In genomic region chr14:74660167-74660566, GRCh38 we compare ENCODE assay signal across 26 cellular contexts. TPM values are rescaled to one million over a fixed set of nuclear protein-coding genes. Genes with fewer than 3 reads are reported as not detected.
DNase-seq lines count a peak whose midpoint lies in the region; ATAC-seq, FAIRE-seq and TF ChIP-seq lines count a peak whose summit lies in the region.
"Had no signal": no experiment of that assay in that cellular context is flagged by ENCODE, and none has a peak within 500 bp of the region (broad histone marks: within the 10 kb centered on the region; RNA-seq: fewer than 3 reads in every experiment).

No MANE protein-coding gene starts in this region.

- H3K4me2 ChIP-seq in astrocyte (ENCODE audit: low read length) (peak overlapping the region; percentile 58), Karpas-422 (ENCODE audit: low read depth, low read length, poor library complexity, severe bottlenecking) (no peak overlapping the region)
- H3K4me2 ChIP-seq: neural progenitor cell had no signal

- peak; percentile 24 for DNase-seq in Caki2 (ENCODE audit: low read depth)
- DNase-seq in HTR-8/SVneo (ENCODE audit: insufficient read length, low spot score), result no peak
- no peak for DNase-seq in astrocyte (ENCODE audit: low read depth)
- no peak for DNase-seq in left lung
- no peak for DNase-seq in foreskin fibroblast
- DNase-seq in Karpas-422, result no peak
- no peak for DNase-seq in H4 (ENCODE audit: low spot score)
- DNase-seq: ACHN; activated CD4-positive, alpha-beta T cell treated with anti-CD3 and anti-CD28 coated beads for 48 hours; activated gamma-delta T cell treated with Interleukin-2 at 50 U/mL for 16 hours; activated T-cell treated with anti-CD3 and anti-CD28 coated beads, Interleukin-2, amount 50 U/mL, for 24 hours; DMS153; GF-D8; kidney glomerular epithelial cell; mesendoderm; NCI-H2029; NCI-H82; right lobe of liver; stimulated activated CD4-positive, alpha-beta T cell treated with anti-CD3 and anti-CD28 coated beads, Interleukin-4, amount 100 ng/mL, for 24 hours had no signal

- H3K79me2 ChIP-seq in astrocyte (ENCODE audit: insufficient read depth, low read length) (no peaks in the 10 kb centered on the region), Karpas-422 (ENCODE audit: low read length) (no peaks in the 10 kb centered on the region)

- H3K9ac ChIP-seq in astrocyte (ENCODE audit: low read length) (no peak overlapping the region), Karpas-422 (ENCODE audit: low read length) (no peak overlapping the region)
- H3K9ac ChIP-seq: neural progenitor cell had no signal

- H3K36me3 Mint-ChIP-seq in astrocyte (ENCODE audit: low read depth, unreplicated experiment), result peaks cover 34% of the 10 kb centered on the region

- in situ Hi-C loops in Caki2 (cut with HindIII; ENCODE audit: low pct_unique_long_range_greater_than_20kb, low sequenced_read_pairs), result no loop called here

- H3K27me3 Mint-ChIP-seq in astrocyte (ENCODE audit: low read depth, unreplicated experiment), result no peaks in the 10 kb centered on the region
- H3K27me3 Mint-ChIP-seq: activated T-cell treated with anti-CD3 and anti-CD28 coated beads, Interleukin-2, amount 50 U/mL, for 24 hours had no signal

- no peak overlapping the region for H3K4me3 Mint-ChIP-seq in astrocyte (ENCODE audit: unreplicated experiment)
- H3K4me3 Mint-ChIP-seq: activated T-cell treated with anti-CD3 and anti-CD28 coated beads, Interleukin-2, amount 50 U/mL, for 24 hours; neural progenitor cell; stimulated activated effector memory CD8-positive, alpha-beta T cell treated with anti-CD3 and anti-CD28 coated beads, Interleukin-12 subunit alpha, Interleukin-12 subunit beta, amount 100 ng/mL, for 72 hours had no signal

- intact Hi-C loops in left lung (cut with DNase I), result no loop called here

- TF ChIP-seq CTCF in astrocyte (IDR thresholded peaks at IDR 0.05; ENCODE audit: insufficient read depth, low read depth, low read length) (no peak), left lung (IDR thresholded peaks at IDR 0.05) (no peak), foreskin fibroblast (IDR thresholded peaks at IDR 0.05; ENCODE audit: low read depth, low read length) (no peak)

- peak; percentile 67 for FAIRE-seq in HTR-8/SVneo (lab: Jason Lieb, UNC)
- FAIRE-seq in astrocyte (lab: Jason Lieb, UNC), result no peak
- FAIRE-seq: GM18507, HepG2 had no signal

- peaks cover 33% of the 10 kb centered on the region for H3K4me1 Mint-ChIP-seq in astrocyte (ENCODE audit: low read depth, unreplicated experiment)
- H3K4me1 Mint-ChIP-seq: neural progenitor cell had no signal

- no peaks in the 10 kb centered on the region for H3K9me2 ChIP-seq in Karpas-422 (replicated peaks; ENCODE audit: insufficient read depth, low read length)

- H3K27ac ChIP-seq in astrocyte (ENCODE audit: low read depth, low read length) (no peak overlapping the region), left lung (no peak overlapping the region), Karpas-422 (ENCODE audit: low read length) (no peak overlapping the region)
- H3K27ac ChIP-seq: neural progenitor cell, right lobe of liver, VCaP had no signal

- H2AFZ ChIP-seq in astrocyte (ENCODE audit: low read depth, low read length), result no peak overlapping the region
- no peak overlapping the region for H2AFZ ChIP-seq in Karpas-422 (ENCODE audit: low read length)
- H2AFZ ChIP-seq: neural progenitor cell had no signal

- H3K27me3 ChIP-seq in astrocyte (ENCODE audit: insufficient read depth, low read length) (no peaks in the 10 kb centered on the region), left lung (no peaks in the 10 kb centered on the region), Karpas-422 (ENCODE audit: low read length) (no peaks in the 10 kb centered on the region)
- H3K27me3 ChIP-seq: neural progenitor cell, right lobe of liver had no signal

- peaks cover 33% of the 10 kb centered on the region for H3K4me1 ChIP-seq in astrocyte (ENCODE audit: insufficient read depth, low read length)
- H3K4me1 ChIP-seq in left lung, result peaks cover 0 to 7% of the 10 kb centered on the region in 2 donors
- H3K4me1 ChIP-seq in Karpas-422 (ENCODE audit: low read length), result no peaks in the 10 kb centered on the region
- H3K4me1 ChIP-seq: neural progenitor cell had no signal

- H3K4me3 ChIP-seq in astrocyte (ENCODE audit: insufficient read depth, low read depth, low read length), result no peak overlapping the region
- H3K4me3 ChIP-seq in left lung, result no peak overlapping the region
- no peak overlapping the region for H3K4me3 ChIP-seq in foreskin fibroblast (ENCODE audit: low read depth in 1 of 2, low read length in 2 of 2)
- H3K4me3 ChIP-seq in Karpas-422 (ENCODE audit: low read length), result no peak overlapping the region
- H3K4me3 ChIP-seq: neural progenitor cell, right lobe of liver had no signal

- H3K9me3 ChIP-seq in astrocyte (ENCODE audit: insufficient read depth, low read depth, low read length), result no peaks in the 10 kb centered on the region
- no peaks in the 10 kb centered on the region for H3K9me3 ChIP-seq in left lung
- no peaks in the 10 kb centered on the region for H3K9me3 ChIP-seq in Karpas-422 (ENCODE audit: low read length)
- H3K9me3 ChIP-seq: right lobe of liver had no signal

- H3K27ac Mint-ChIP-seq in astrocyte (ENCODE audit: unreplicated experiment), result no peak overlapping the region
- H3K27ac Mint-ChIP-seq: activated T-cell treated with anti-CD3 and anti-CD28 coated beads, Interleukin-2, amount 50 U/mL, for 24 hours; neural progenitor cell; stimulated activated effector memory CD8-positive, alpha-beta T cell treated with anti-CD3 and anti-CD28 coated beads, Interleukin-12 subunit alpha, Interleukin-12 subunit beta, amount 100 ng/mL, for 72 hours had no signal

- H3K36me3 ChIP-seq in astrocyte (ENCODE audit: insufficient read depth, low read length) (peaks cover 30% of the 10 kb centered on the region), left lung (peaks cover 0 to 77% of the 10 kb centered on the region in 2 donors), Karpas-422 (ENCODE audit: insufficient read depth, low read length) (peaks cover 29% of the 10 kb centered on the region; the same call in 1 of the 2 replicates)
- H3K36me3 ChIP-seq: neural progenitor cell had no signal

- ATAC-seq in left lung (peak; percentile 18), HG02970 (IDR thresholded peaks at IDR 0.05; ENCODE audit: low FRiP score, unreplicated experiment) (no peak)
- ATAC-seq: HepG2; right lobe of liver; Right ventricle myocardium inferior; stimulated activated effector memory CD8-positive, alpha-beta T cell treated with anti-CD3 and anti-CD28 coated beads, Interleukin-12 subunit alpha, Interleukin-12 subunit beta, amount 100 ng/mL, for 72 hours had no signal

- H4K20me1 ChIP-seq in astrocyte (ENCODE audit: insufficient read depth, low read length) (no peaks in the 10 kb centered on the region), Karpas-422 (ENCODE audit: insufficient read depth, low read depth, low read length) (no peaks in the 10 kb centered on the region)

- peaks cover 3% of the 10 kb centered on the region for H3K9me3 Mint-ChIP-seq in astrocyte (ENCODE audit: unreplicated experiment)
- H3K9me3 Mint-ChIP-seq: activated T-cell treated with anti-CD3 and anti-CD28 coated beads, Interleukin-2, amount 50 U/mL, for 24 hours; neural progenitor cell; stimulated activated effector memory CD8-positive, alpha-beta T cell treated with anti-CD3 and anti-CD28 coated beads, Interleukin-12 subunit alpha, Interleukin-12 subunit beta, amount 100 ng/mL, for 72 hours had no signal

RNA-seq across cellular contexts. Expression of gene LTBP2, which starts 48.1 kb away (rescaled TPM):
- 7.6 and 34.4 TPM in 2 replicates for total RNA-seq in Caki2 (2014; rRNA removed; shearing (Covaris generic); ENCODE audit: low replicate concordance)
- total RNA-seq in astrocyte (162 and 196 TPM in 2 replicates), left lung (100 to 1,000 TPM in 1 of 2 donors, 10 to 100 TPM in 1; 69.2 to 154 TPM)
- total RNA-seq in Karpas-422 (2014; rRNA removed; shearing (Covaris generic); ENCODE audit: low replicate concordance), result 0.04 TPM in 1 of 2 replicates, not detected in the other
- 1.5 and 1.6 TPM in 2 replicates for total RNA-seq in H4 (2014; rRNA removed; shearing (Covaris generic))

RNA-seq across cellular contexts. Expression of gene AREL1, which starts 52.7 kb away (rescaled TPM):
- total RNA-seq in Caki2 (2014; rRNA removed; shearing (Covaris generic); ENCODE audit: low replicate concordance), result 8.7 and 15.2 TPM in 2 replicates
- total RNA-seq in astrocyte (54.6 and 59.0 TPM in 2 replicates), left lung (10 to 100 TPM; 34.3 to 42.6 TPM)
- 34.8 and 70.9 TPM in 2 replicates for total RNA-seq in Karpas-422 (2014; rRNA removed; shearing (Covaris generic); ENCODE audit: low replicate concordance)
- total RNA-seq in H4 (2014; rRNA removed; shearing (Covaris generic)), result 25.8 and 28.1 TPM in 2 replicates

RNA-seq across cellular contexts. Expression of gene FCF1, which starts 52.8 kb away (rescaled TPM):
- total RNA-seq in Caki2 (2014; rRNA removed; shearing (Covaris generic); ENCODE audit: low replicate concordance), result 27.1 and 70.1 TPM in 2 replicates
- total RNA-seq in astrocyte, result 60.5 and 64.1 TPM in 2 replicates
- total RNA-seq in left lung, result 10 to 100 TPM; 48.9 to 50.3 TPM
- 46.6 and 51.6 TPM in 2 replicates for total RNA-seq in Karpas-422 (2014; rRNA removed; shearing (Covaris generic); ENCODE audit: low replicate concordance)
- 32.3 and 39.7 TPM in 2 replicates for total RNA-seq in H4 (2014; rRNA removed; shearing (Covaris generic))
